Comparison of ENCODE assay signal across 39 cellular contexts in genomic region chr9:133538176-133538575, GRCh38. TPM values are rescaled to one million over a fixed set of nuclear protein-coding genes. Genes with fewer than 3 reads are reported as not detected.
"Had no signal": no experiment of that assay in that cellular context is flagged by ENCODE, and none has a peak within 500 bp of the region (broad histone marks: within the 10 kb centered on the region; RNA-seq: fewer than 3 reads in every experiment).

No MANE protein-coding gene starts in this region.

- H3K9me3 Mint-ChIP-seq: activated CD4-positive, alpha-beta memory T cell treated with anti-CD3 and anti-CD28 coated beads, Interleukin-2, amount 10 ng/mL, durations not matched to agents 7 days and 5 days; activated naive CD4-positive, alpha-beta T cell treated with anti-CD3 and anti-CD28 coated beads, Interleukin-2, amount 50 U/mL, for 24 hours; activated naive CD8-positive, alpha-beta T cell treated with anti-CD3 and anti-CD28 coated beads, Interleukin-2, amount 10 ng/mL, durations not matched to agents 7 days and 5 days; activated T-cell treated with anti-CD3 and anti-CD28 coated beads, Interleukin-2, amount 50 U/mL, for 72 hours; activated T-helper 17 cell treated with anti-CD3 and anti-CD28 coated beads, Interleukin-2, amount 50 U/mL, for 72 hours had no signal

- H3K27ac ChIP-seq: ascending aorta, Peyer's patch, SJCRH30, SK-N-MC, WERI-Rb-1 had no signal

- H3K27me3 Mint-ChIP-seq: activated naive CD4-positive, alpha-beta T cell treated with anti-CD3 and anti-CD28 coated beads, Interleukin-2, amount 50 U/mL, for 24 hours had no signal

- H3K36me3 Mint-ChIP-seq: activated CD8-positive, alpha-beta memory T cell treated with anti-CD3 and anti-CD28 coated beads, Interleukin-2, amount 10 ng/mL, durations not matched to agents 7 days and 5 days; activated naive CD4-positive, alpha-beta T cell treated with anti-CD3 and anti-CD28 coated beads, Interleukin-2, amount 50 U/mL, for 24 hours; activated naive CD8-positive, alpha-beta T cell treated with anti-CD3 and anti-CD28 coated beads, Interleukin-2, amount 10 ng/mL, durations not matched to agents 7 days and 5 days had no signal

- H3K9me3 ChIP-seq: ascending aorta, Peyer's patch, SJCRH30 had no signal

- H3K4me3 Mint-ChIP-seq: activated CD4-positive, alpha-beta memory T cell treated with anti-CD3 and anti-CD28 coated beads, Interleukin-2, amount 10 ng/mL, durations not matched to agents 7 days and 5 days; activated CD8-positive, alpha-beta memory T cell treated with anti-CD3 and anti-CD28 coated beads, Interleukin-2, amount 10 ng/mL, durations not matched to agents 7 days and 5 days; activated naive CD4-positive, alpha-beta T cell treated with anti-CD3 and anti-CD28 coated beads, Interleukin-2, amount 50 U/mL, for 24 hours; activated naive CD8-positive, alpha-beta T cell treated with anti-CD3 and anti-CD28 coated beads, Interleukin-2, amount 10 ng/mL, durations not matched to agents 7 days and 5 days; activated T-cell treated with anti-CD3 and anti-CD28 coated beads, Interleukin-2, amount 50 U/mL, for 72 hours; activated T-helper 17 cell treated with anti-CD3 and anti-CD28 coated beads, Interleukin-2, amount 50 U/mL, for 72 hours had no signal

- H3K4me3 ChIP-seq: ascending aorta, Peyer's patch, SJCRH30, SK-N-MC had no signal

- H3K4me1 Mint-ChIP-seq: activated CD4-positive, alpha-beta memory T cell treated with anti-CD3 and anti-CD28 coated beads, Interleukin-2, amount 10 ng/mL, durations not matched to agents 7 days and 5 days; activated CD8-positive, alpha-beta memory T cell treated with anti-CD3 and anti-CD28 coated beads, Interleukin-2, amount 10 ng/mL, durations not matched to agents 7 days and 5 days; activated T-helper 17 cell treated with anti-CD3 and anti-CD28 coated beads, Interleukin-2, amount 50 U/mL, for 72 hours had no signal

- DNase-seq: activated CD4-positive, alpha-beta memory T cell treated with anti-CD3 and anti-CD28 coated beads, Interleukin-2, amount 10 ng/mL, durations not matched to agents 7 days and 5 days; activated CD4-positive, alpha-beta T cell treated with anti-CD3 and anti-CD28 coated beads for 1 hour; activated CD4-positive, alpha-beta T cell treated with anti-CD3 and anti-CD28 coated beads for 48 hours; activated CD4-positive, CD25-positive, alpha-beta regulatory T cell; activated CD8-positive, alpha-beta memory T cell treated with anti-CD3 and anti-CD28 coated beads for 24 hours; activated CD8-positive, alpha-beta memory T cell treated with anti-CD3 and anti-CD28 coated beads, Interleukin-2, amount 10 ng/mL, durations not matched to agents 7 days and 5 days; activated CD8-positive, alpha-beta memory T cell treated with anti-CD3 and anti-CD28 coated beads, Interleukin-2, amount 50 U/mL, for 48 hours; activated effector memory CD4-positive, alpha-beta T cell treated with anti-CD3 and anti-CD28 coated beads, Interleukin-2, amount 50 U/mL, for 16 hours; activated naive CD4-positive, alpha-beta T cell; activated naive CD8-positive, alpha-beta T cell treated with anti-CD3 and anti-CD28 coated beads, Interleukin-2, amount 10 ng/mL, durations not matched to agents 7 days and 5 days; activated T-cell treated with anti-CD3 and anti-CD28 coated beads, Interleukin-2, amount 50 U/mL, for 72 hours; amygdala; caudate nucleus; Karpas-422; KBM-7; NCI-H1105; NCI-H1417 treated with DMSO at 0.1 percent for 48 hours; NCI-H187 treated with DMSO at 0.1 percent for 48 hours; NCI-H2081; NCI-H345; NCI-H524 treated with DMSO at 0.1 percent for 48 hours; NCI-H748 treated with DMSO at 0.1 percent for 48 hours; NK-92 treated with Interleukin-12 subunit alpha and Interleukin-12 subunit beta, amount 100 ng/mL, for 24 hours; PC-3; Peyer's patch; Right ventricle myocardium superior; RPMI8226; SJCRH30; T1000; WERI-Rb-1 had no signal

- H3K36me3 ChIP-seq: ascending aorta, Peyer's patch, SJCRH30, WERI-Rb-1 had no signal

- H3K27ac Mint-ChIP-seq: activated CD4-positive, alpha-beta memory T cell treated with anti-CD3 and anti-CD28 coated beads, Interleukin-2, amount 10 ng/mL, durations not matched to agents 7 days and 5 days; activated CD8-positive, alpha-beta memory T cell treated with anti-CD3 and anti-CD28 coated beads, Interleukin-2, amount 10 ng/mL, durations not matched to agents 7 days and 5 days; activated naive CD4-positive, alpha-beta T cell treated with anti-CD3 and anti-CD28 coated beads, Interleukin-2, amount 50 U/mL, for 24 hours; activated naive CD8-positive, alpha-beta T cell treated with anti-CD3 and anti-CD28 coated beads, Interleukin-2, amount 10 ng/mL, durations not matched to agents 7 days and 5 days; activated T-cell treated with anti-CD3 and anti-CD28 coated beads, Interleukin-2, amount 50 U/mL, for 72 hours; activated T-helper 17 cell treated with anti-CD3 and anti-CD28 coated beads, Interleukin-2, amount 50 U/mL, for 72 hours had no signal

- ATAC-seq: activated CD8-positive, alpha-beta memory T cell treated with anti-CD3 and anti-CD28 coated beads, Interleukin-2, amount 10 ng/mL, durations not matched to agents 7 days and 5 days; activated T-cell treated with anti-CD3 and anti-CD28 coated beads, Interleukin-2, amount 50 U/mL, for 72 hours; activated T-helper 17 cell treated with anti-CD3 and anti-CD28 coated beads, Interleukin-2, amount 50 U/mL, for 72 hours; PC-3 had no signal

- H3K27me3 ChIP-seq: ascending aorta, Peyer's patch, SJCRH30 had no signal

RNA-seq across cellular contexts. Expression of gene ADAMTSL2, which starts 3.7 kb away (rescaled TPM):
- total RNA-seq: activated CD4-positive, alpha-beta memory T cell treated with anti-CD3 and anti-CD28 coated beads, Interleukin-2, amount 10 ng/mL, durations not matched to agents 7 days and 5 days; activated CD8-positive, alpha-beta memory T cell treated with anti-CD3 and anti-CD28 coated beads, Interleukin-2, amount 10 ng/mL, durations not matched to agents 7 days and 5 days; activated T-helper 17 cell treated with anti-CD3 and anti-CD28 coated beads, Interleukin-2, amount 50 U/mL, for 72 hours; MCF 10A; NCI-H460; PC-3; T-helper 1 cell treated with Interleukin-12 subunit alpha and Interleukin-12 subunit beta and Interleukin-4 antibody, amounts not matched to agents 30 ng/mL and 1 ng/mL, for 36 hours; T-helper 2 cell treated with Interferon-gamma antibody and Interleukin-4, amounts not matched to agents 100 ng/mL and 5 ng/mL, for 36 hours had no signal

RNA-seq across cellular contexts. Expression of gene MYMK, which starts 13.4 kb away (rescaled TPM):
- total RNA-seq: activated CD4-positive, alpha-beta memory T cell treated with anti-CD3 and anti-CD28 coated beads, Interleukin-2, amount 10 ng/mL, durations not matched to agents 7 days and 5 days; activated CD8-positive, alpha-beta memory T cell treated with anti-CD3 and anti-CD28 coated beads, Interleukin-2, amount 10 ng/mL, durations not matched to agents 7 days and 5 days; activated naive CD8-positive, alpha-beta T cell treated with anti-CD3 and anti-CD28 coated beads, Interleukin-2, amount 10 ng/mL, durations not matched to agents 7 days and 5 days; activated T-cell treated with anti-CD3 and anti-CD28 coated beads, Interleukin-2, amount 50 U/mL, for 72 hours; activated T-helper 17 cell treated with anti-CD3 and anti-CD28 coated beads, Interleukin-2, amount 50 U/mL, for 72 hours; ascending aorta; MCF 10A; NCI-H460; PC-3; Peyer's patch; Right ventricle myocardium superior; T-helper 1 cell treated with Interleukin-12 subunit alpha and Interleukin-12 subunit beta and Interleukin-4 antibody, amounts not matched to agents 30 ng/mL and 1 ng/mL, for 36 hours; T-helper 2 cell treated with Interferon-gamma antibody and Interleukin-4, amounts not matched to agents 100 ng/mL and 5 ng/mL, for 36 hours had no signal
- polyA plus RNA-seq: adipose tissue had no signal
